In genomic region chr12:5733136-5733755, GRCh38 we compare ENCODE assay signal across 16 cellular contexts.
"Had no signal": no experiment of that assay in that cellular context is flagged by ENCODE, and none has a peak within 500 bp of the region (broad histone marks: within the 10 kb centered on the region; RNA-seq: fewer than 3 reads in every experiment).

No MANE protein-coding gene starts in this region.

- H3K27me3 Mint-ChIP-seq: dendritic cell treated with granulocyte-macrophage colony-stimulating factor and Interleukin-4, amounts not matched to agents 40 ng/mL and 50 ng/mL, for 4 days; naive B cell had no signal

- H3K4me3 Mint-ChIP-seq: brain; dendritic cell treated with granulocyte-macrophage colony-stimulating factor and Interleukin-4, amounts not matched to agents 40 ng/mL and 50 ng/mL, for 4 days; endodermal cell; naive B cell; WTC11 had no signal

- H3K36me3 Mint-ChIP-seq: brain, naive B cell, WTC11 had no signal

- ATAC-seq: lower lobe of right lung, right cardiac atrium, WTC11 had no signal

- DNase-seq: activated CD4-positive, alpha-beta T cell treated with anti-CD3 and anti-CD28 coated beads for 48 hours; activated naive CD4-positive, alpha-beta T cell treated with anti-CD3 and anti-CD28 coated beads, Interleukin-2, amount 50 U/mL, for 16 hours; activated T-cell treated with anti-CD3 and anti-CD28 coated beads, Interleukin-2, amount 50 U/mL, for 1 hour; adrenal gland; cerebellar nuclear complex; endodermal cell; hippocampal formation; lower lobe of right lung; naive B cell; posterior cingulate gyrus; right cardiac atrium; T-helper 1 cell; tibial artery had no signal

- H3K4me1 Mint-ChIP-seq: brain, endodermal cell, naive B cell, WTC11 had no signal

- H3K9me3 Mint-ChIP-seq: dendritic cell treated with granulocyte-macrophage colony-stimulating factor and Interleukin-4, amounts not matched to agents 40 ng/mL and 50 ng/mL, for 4 days; endodermal cell; naive B cell; WTC11 had no signal

- H3K27ac Mint-ChIP-seq: brain; dendritic cell treated with granulocyte-macrophage colony-stimulating factor and Interleukin-4, amounts not matched to agents 40 ng/mL and 50 ng/mL, for 4 days; endodermal cell; WTC11 had no signal
